Comparison of ENCODE assay signal across 8 cellular contexts in genomic region chr19:40284251-40284500, GRCh38. TPM values are rescaled to one million over a fixed set of nuclear protein-coding genes. Genes with fewer than 3 reads are reported as not detected.
DNase-seq lines count a peak whose midpoint lies in the region; ATAC-seq and TF ChIP-seq lines count a peak whose summit lies in the region.

No MANE protein-coding gene starts in this region.

- H3K9ac ChIP-seq in Karpas-422 (ENCODE audit: low read length): peak overlapping the region; percentile 98

- ATAC-seq in natural killer cell: no peak

- H3K4me3 ChIP-seq in AG10803 (ENCODE audit: low read length): peak overlapping the region; percentile 85
- H3K4me3 ChIP-seq in Karpas-422 (ENCODE audit: low read length): peak overlapping the region; percentile 81

- H3K4me2 ChIP-seq in Karpas-422 (ENCODE audit: low read depth, low read length, poor library complexity, severe bottlenecking): peak overlapping the region; percentile 92

- H3K27me3 ChIP-seq in Karpas-422 (ENCODE audit: low read length): no peaks in the 10 kb centered on the region

- DNase-seq in AG10803 (ENCODE audit: low read depth): no peak
- no peak for DNase-seq in Karpas-422
- DNase-seq in dedifferentiated amniotic fluid mesenchymal stem cell (ENCODE audit: extremely low spot score): peak; percentile 17
- no peak for DNase-seq in natural killer cell
- DNase-seq in nucleus accumbens (lab: John Stamatoyannopoulos, UW): no peak
- no peak for DNase-seq in NCI-H146 treated with DMSO at 0.1 percent for 48 hours (lab: John Stamatoyannopoulos, UW; ENCODE audit: unreplicated experiment)
- DNase-seq in HuH-7 (ENCODE audit: low spot score): no peak
- DNase-seq in NCI-H2107 treated with DMSO at 0.1 percent for 48 hours (lab: John Stamatoyannopoulos, UW; ENCODE audit: unreplicated experiment): no peak

- peak overlapping the region; percentile 99 for H3K27ac Mint-ChIP-seq in natural killer cell

- H3K4me3 Mint-ChIP-seq in natural killer cell: peak overlapping the region; percentile 94

- peaks cover 6% of the 10 kb centered on the region; the same call in 1 of the 2 replicates for H3K36me3 ChIP-seq in Karpas-422 (ENCODE audit: insufficient read depth, low read length)

- peaks cover 9% of the 10 kb centered on the region; the same call in 1 of the 2 replicates for H4K20me1 ChIP-seq in Karpas-422 (ENCODE audit: insufficient read depth, low read depth, low read length)

- peaks cover 43 to 65% of the 10 kb centered on the region in 2 donors for H3K4me1 Mint-ChIP-seq in natural killer cell

- no peaks in the 10 kb centered on the region for H3K27me3 Mint-ChIP-seq in natural killer cell (ENCODE audit: low read depth in 2 of 2)

- peak overlapping the region; percentile 80 for H3K27ac ChIP-seq in Karpas-422 (ENCODE audit: low read length)

- no peaks in the 10 kb centered on the region for H3K36me3 Mint-ChIP-seq in natural killer cell

- no peaks in the 10 kb centered on the region for H3K9me3 ChIP-seq in Karpas-422 (ENCODE audit: low read length)

- no peaks in the 10 kb centered on the region for H3K9me2 ChIP-seq in Karpas-422 (replicated peaks; ENCODE audit: insufficient read depth, low read length)

- H2AFZ ChIP-seq in Karpas-422 (ENCODE audit: low read length): no peak overlapping the region

- intact Hi-C loops in natural killer cell (cut with micrococcal nuclease): loop anchor here (5.0 to 10.0 kb wide), 2 partner anchors 63 to 139 kb away; partner anchors contain the start of genes C19orf47 and PLD3

- H3K9me3 Mint-ChIP-seq in natural killer cell: no peaks in the 10 kb centered on the region

- TF ChIP-seq CTCF in AG10803 (conservative IDR thresholded peaks at IDR 0.05; ENCODE audit: low read length): no peak; the same call in 1 of the 2 replicates
- TF ChIP-seq CTCF in natural killer cell (IDR thresholded peaks at IDR 0.05): no peak

- peaks cover 59% of the 10 kb centered on the region for H3K79me2 ChIP-seq in Karpas-422 (ENCODE audit: low read length)

- peaks cover 65% of the 10 kb centered on the region for H3K4me1 ChIP-seq in Karpas-422 (ENCODE audit: low read length)

RNA-seq across cellular contexts. Expression of gene AKT2, which starts 1.0 kb away (rescaled TPM):
- 85.9 and 128 TPM in 2 replicates for total RNA-seq in Karpas-422 (2014; rRNA removed; shearing (Covaris generic); ENCODE audit: low replicate concordance)
- 100 to 1,000 TPM; 234 to 292 (median 261) TPM for total RNA-seq in natural killer cell

RNA-seq across cellular contexts. Expression of gene CCNP, which starts 57.7 kb away (rescaled TPM):
- total RNA-seq in Karpas-422 (2014; rRNA removed; shearing (Covaris generic); ENCODE audit: low replicate concordance): not detected in 2 replicates
- total RNA-seq in natural killer cell: 1 to 10 TPM; 1.2 to 1.8 (median 1.2) TPM
